In the genomic region with DNA sequence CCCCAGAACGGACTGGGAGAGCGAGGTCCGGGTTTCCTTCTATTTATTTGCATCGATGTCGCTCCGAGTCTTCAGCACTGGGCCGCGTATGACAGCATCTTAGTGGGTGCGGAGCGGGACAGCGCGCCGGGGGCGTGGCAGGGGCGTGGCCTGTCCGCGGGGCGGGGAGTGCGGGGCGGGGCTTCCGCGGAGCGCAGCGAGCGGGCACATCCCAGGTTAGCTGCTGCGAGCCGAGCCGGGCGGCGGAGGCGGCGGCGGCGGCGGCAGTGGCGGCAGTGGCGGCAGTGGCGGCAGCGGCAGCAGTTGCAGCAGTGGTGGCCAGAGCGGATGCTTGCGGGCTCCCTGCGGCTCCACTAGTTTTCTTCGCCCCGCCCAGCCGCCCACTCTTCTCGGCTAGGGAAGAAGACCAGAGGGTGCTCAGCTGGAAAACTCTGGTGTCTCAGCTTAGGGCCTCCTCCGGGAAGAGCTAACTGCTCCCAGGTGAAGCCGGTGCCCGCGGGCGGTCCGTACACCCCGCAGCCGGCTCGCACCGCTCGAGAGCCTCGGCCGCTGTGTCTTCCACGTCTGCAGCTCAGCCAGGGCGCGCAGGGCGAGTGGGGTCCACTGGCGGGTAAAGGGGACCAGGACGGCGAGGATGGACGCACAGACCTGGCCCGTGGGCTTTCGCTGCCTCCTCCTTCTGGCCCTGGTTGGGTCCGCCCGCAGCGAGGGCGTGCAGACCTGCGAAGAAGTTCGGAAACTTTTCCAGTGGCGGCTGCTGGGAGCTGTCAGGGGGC, we compare ENCODE assay signal across 9 cellular contexts. TPM values are rescaled to one million over a fixed set of nuclear protein-coding genes. Genes with fewer than 3 reads are reported as not detected.
DNase-seq lines count a peak whose midpoint lies in the region; ATAC-seq and TF ChIP-seq lines count a peak whose summit lies in the region.
"Had no signal": no experiment of that assay in that cellular context is flagged by ENCODE, and none has a peak within 500 bp of the region (broad histone marks: within the 10 kb centered on the region; RNA-seq: fewer than 3 reads in every experiment).

A gene (plus strand): TSS at position 209 of the 776 bp plus-strand sequence.

- H3K36me3 ChIP-seq in transverse colon, result no peaks in the 10 kb centered on the region
- H3K36me3 ChIP-seq: neutrophil had no signal

- CTCF ChIA-PET in activated naive CD4-positive, alpha-beta T cell treated with anti-CD3 and anti-CD28 coated beads for 36 hours (lab: Charles Lee), result interaction anchor here (0.6 to 1.1 kb wide), 3 partner anchors 9 to 29 kb away, joined by 3 to 4 read pairs (median 4); no protein-coding TSS in a partner anchor

- in situ Hi-C loops in transverse colon (cut with MboI; ENCODE audit: low pct_ligation_motif_present in 1 of 4, low pct_unique_long_range_greater_than_20kb in 1 of 4, low sequenced_read_pairs in 3 of 4), result loop anchor here in 1 of 4 donors (25.0 kb wide), 1 partner anchor 314 kb away; no protein-coding TSS in a partner anchor

- H3K9me3 ChIP-seq in transverse colon, result no peaks in the 10 kb centered on the region
- H3K9me3 ChIP-seq: neutrophil had no signal

- peak within 1 kb of the TSS; percentile 11 to 56 (median 32) for H3K4me3 ChIP-seq in transverse colon

- WGBS in transverse colon (ENCODE audit: low coverage in 1 of 2), 2 donors, result 3% methylated on average over 60 of the region's 76 CpGs; no CpG with 5 or more reads in 1 of the 2 donors

- TF ChIP-seq CTCF in transverse colon (IDR thresholded peaks at IDR 0.05), result no peak

- TF ChIP-seq EP300 in transverse colon (IDR thresholded peaks at IDR 0.05; ENCODE audit: low read depth), result no peak

- peak; percentile 96 for ATAC-seq in GM21576 (IDR thresholded peaks at IDR 0.05; ENCODE audit: unreplicated experiment)
- peak; percentile 100 for ATAC-seq in Right ventricle myocardium superior (ENCODE audit: poor library complexity)

- H3K4me1 Mint-ChIP-seq in activated naive CD4-positive, alpha-beta T cell treated with anti-CD3 and anti-CD28 coated beads for 36 hours (ENCODE audit: low read depth), result peaks cover 17% of the 10 kb centered on the region

- peaks cover 84% of the 10 kb centered on the region for H3K27me3 ChIP-seq in transverse colon

- intact Hi-C loops in activated naive CD4-positive, alpha-beta T cell treated with anti-CD3 and anti-CD28 coated beads for 36 hours (cut with micrococcal nuclease), result loop anchor here (1.0 to 2.0 kb wide), 3 partner anchors 29 to 86 kb away; a partner anchor contains a TSS
- intact Hi-C loops in Right ventricle myocardium superior (cut with DNase I) (no loop called here), transverse colon (cut with DNase I; ENCODE audit: low total_unique reads) (no loop called here)

- peak; percentile 55 for DNase-seq in Daoy (ENCODE audit: low read depth)
- peak; percentile 44 for DNase-seq in HuH-7 (ENCODE audit: low spot score)
- peak; percentile 77 for DNase-seq in SK-N-DZ (ENCODE audit: low spot score)
- DNase-seq in activated naive CD4-positive, alpha-beta T cell treated with anti-CD3 and anti-CD28 coated beads for 36 hours, result peak; percentile 84
- peak; percentile 86 for DNase-seq in Right ventricle myocardium superior
- peak; percentile 64 for DNase-seq in pons (ENCODE audit: low spot score)
- peak; percentile 85 for DNase-seq in transverse colon

- no peaks in the 10 kb centered on the region for H3K9me3 Mint-ChIP-seq in activated naive CD4-positive, alpha-beta T cell treated with anti-CD3 and anti-CD28 coated beads for 36 hours

- TF ChIP-seq POLR2A in transverse colon (IDR thresholded peaks at IDR 0.05), result no peak

- H3K36me3 Mint-ChIP-seq in activated naive CD4-positive, alpha-beta T cell treated with anti-CD3 and anti-CD28 coated beads for 36 hours (ENCODE audit: low read depth), result no peaks in the 10 kb centered on the region

- H3K4me1 ChIP-seq in transverse colon, result peaks cover 5 to 13% (median 10%) of the 10 kb centered on the region in 4 donors

- H3K27me3 Mint-ChIP-seq in activated naive CD4-positive, alpha-beta T cell treated with anti-CD3 and anti-CD28 coated beads for 36 hours (ENCODE audit: low read depth), result peaks cover 52% of the 10 kb centered on the region

- no peak within 1 kb of the TSS for H3K27ac ChIP-seq in transverse colon
- H3K27ac ChIP-seq: neutrophil had no signal

- peak within 1 kb of the TSS; percentile 75 for H3K4me3 Mint-ChIP-seq in activated naive CD4-positive, alpha-beta T cell treated with anti-CD3 and anti-CD28 coated beads for 36 hours

- H3K27ac Mint-ChIP-seq in activated naive CD4-positive, alpha-beta T cell treated with anti-CD3 and anti-CD28 coated beads for 36 hours, result no peak within 1 kb of the TSS

RNA-seq across cellular contexts. Expression of the gene that starts here (rescaled TPM):
- 0.06 TPM in 1 of 2 replicates, not detected in the other for total RNA-seq in Daoy (2014; rRNA removed; shearing (Covaris generic))
- polyA plus RNA-seq in SK-N-DZ (2014; cell fraction: cytosol; rRNA removed), result 1.1 and 1.2 TPM in 2 replicates
- 1.3 and 3.0 TPM in 2 replicates for polyA plus RNA-seq in SK-N-DZ (2014; cell fraction: nucleus; rRNA removed)
- under 1 TPM; 0.38 to 0.40 TPM for total RNA-seq in activated naive CD4-positive, alpha-beta T cell treated with anti-CD3 and anti-CD28 coated beads for 36 hours
- total RNA-seq in Right ventricle myocardium superior (1.4 TPM), transverse colon (1 to 10 TPM in 1 of 4 donors, under 1 TPM in 1, not detected in 2; 0.48 to 1.4 TPM)

Comparison
In these comparisons a context has a peak if more than half of its experiments do, and no peak if none do; other contexts are left out.
1. Peak in DNase-seq in Daoy; RNA of the gene not detected or under 1 TPM.
2. Peak in DNase-seq in activated naive CD4-positive, alpha-beta T cell treated with anti-CD3 and anti-CD28 coated beads for 36 hours; RNA of the gene not detected or under 1 TPM.